ENCODE assay signal across 38 cellular contexts in the genomic region with DNA sequence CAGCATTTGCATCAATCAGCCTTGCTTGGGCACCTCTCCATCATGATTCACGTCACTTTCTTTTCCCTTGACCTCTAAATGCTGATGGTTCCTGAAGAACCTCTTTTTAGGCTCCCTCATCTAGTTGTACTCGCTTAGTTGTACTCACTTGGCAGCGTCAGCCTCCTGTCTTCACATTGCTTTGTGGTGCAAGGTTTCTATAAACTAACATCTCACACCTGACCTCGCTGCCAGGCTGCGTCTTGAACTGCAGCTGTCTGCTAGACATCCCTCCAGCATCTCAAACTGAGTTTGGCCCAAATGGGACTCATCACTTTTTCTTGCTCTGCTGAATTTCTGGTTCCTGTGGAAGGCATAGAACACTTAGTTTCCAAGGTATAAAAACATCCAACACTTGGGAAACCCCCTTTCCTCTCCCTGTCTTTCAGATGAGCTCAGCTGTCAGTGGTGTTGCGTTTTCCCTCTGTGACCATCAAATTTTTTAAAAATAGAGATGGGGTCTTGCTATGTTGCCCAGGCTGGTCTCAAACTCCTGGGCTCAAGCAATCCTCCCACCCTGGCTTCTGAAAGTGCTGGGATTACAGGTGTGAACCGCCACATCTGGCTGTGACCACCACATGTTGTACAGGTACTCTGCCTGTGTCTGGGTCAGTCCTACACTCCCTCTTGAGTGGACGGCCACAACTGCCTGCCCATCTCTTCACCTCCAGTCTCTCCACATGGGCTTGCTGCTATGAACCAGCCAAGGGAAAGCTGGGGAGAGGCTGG.
"Had no signal": no experiment of that assay in that cellular context is flagged by ENCODE, and none has a peak within 500 bp of the region (broad histone marks: within the 10 kb centered on the region; RNA-seq: fewer than 3 reads in every experiment).

No MANE protein-coding gene starts in this region.

- H3K9me3 ChIP-seq: ascending aorta, colonic mucosa had no signal

- H3K27ac Mint-ChIP-seq: activated CD4-positive, alpha-beta memory T cell treated with anti-CD3 and anti-CD28 coated beads, Interleukin-2, amount 10 ng/mL, durations not matched to agents 7 days and 5 days; activated CD4-positive, alpha-beta T cell treated with anti-CD3 and anti-CD28 coated beads for 36 hours; activated CD4-positive, alpha-beta T cell treated with anti-CD3 and anti-CD28 coated beads, Interleukin-2, amount 10 ng/mL, durations not matched to agents 7 days and 5 days; activated CD8-positive, alpha-beta memory T cell treated with anti-CD3 and anti-CD28 coated beads, Interleukin-2, amount 10 ng/mL, durations not matched to agents 7 days and 5 days; activated CD8-positive, alpha-beta T cell treated with anti-CD3 and anti-CD28 coated beads, Interleukin-2, amount 10 ng/mL, durations not matched to agents 7 days and 5 days; activated naive CD4-positive, alpha-beta T cell treated with anti-CD3 and anti-CD28 coated beads, Interleukin-2, amount 10 ng/mL, durations not matched to agents 7 days and 5 days; activated naive CD4-positive, alpha-beta T cell treated with anti-CD3 and anti-CD28 coated beads, Interleukin-2, amount 50 U/mL, for 24 hours; activated naive CD8-positive, alpha-beta T cell; activated naive CD8-positive, alpha-beta T cell treated with anti-CD3 and anti-CD28 coated beads, Interleukin-2, amount 10 ng/mL, durations not matched to agents 7 days and 5 days; activated naive CD8-positive, alpha-beta T cell treated with anti-CD3 and anti-CD28 coated beads, Interleukin-2, amount 50 U/mL, for 24 hours; activated T-cell treated with anti-CD3 and anti-CD28 coated beads, Interleukin-2, amount 50 U/mL, for 24 hours; activated T-helper 2 cell treated with anti-CD3 and anti-CD28 coated beads, Interferon-gamma antibody, Interleukin-2, Interleukin-4, amounts not matched to agents 10 μg/mL and 5 μg/mL and 100 μg/mL, durations not matched to agents 14 hours and 24 hours and 36 hours; brain; T-helper 2 cell treated with Interferon-gamma antibody and Interleukin-4, amounts not matched to agents 5 μg/mL and 100 μg/mL, for 36 hours had no signal

- H3K9me3 Mint-ChIP-seq: activated CD4-positive, alpha-beta memory T cell treated with anti-CD3 and anti-CD28 coated beads, Interleukin-2, amount 10 ng/mL, durations not matched to agents 7 days and 5 days; activated CD4-positive, alpha-beta T cell treated with anti-CD3 and anti-CD28 coated beads, Interleukin-2, amount 10 ng/mL, durations not matched to agents 7 days and 5 days; activated naive CD4-positive, alpha-beta T cell treated with anti-CD3 and anti-CD28 coated beads, Interleukin-2, amount 10 ng/mL, durations not matched to agents 7 days and 5 days; activated naive CD4-positive, alpha-beta T cell treated with anti-CD3 and anti-CD28 coated beads, Interleukin-2, amount 50 U/mL, for 24 hours; activated naive CD8-positive, alpha-beta T cell treated with anti-CD3 and anti-CD28 coated beads, Interleukin-2, amount 10 ng/mL, durations not matched to agents 7 days and 5 days; activated naive CD8-positive, alpha-beta T cell treated with anti-CD3 and anti-CD28 coated beads, Interleukin-2, amount 50 U/mL, for 24 hours; activated T-cell treated with anti-CD3 and anti-CD28 coated beads, Interleukin-2, amount 50 U/mL, for 24 hours; activated T-helper 2 cell treated with anti-CD3 and anti-CD28 coated beads, Interferon-gamma antibody, Interleukin-2, Interleukin-4, amounts not matched to agents 10 μg/mL and 5 μg/mL and 100 μg/mL, durations not matched to agents 14 hours and 24 hours and 36 hours; central memory CD8-positive, alpha-beta T cell; T-helper 2 cell treated with Interferon-gamma antibody and Interleukin-4, amounts not matched to agents 5 μg/mL and 100 μg/mL, for 36 hours had no signal

- H3K36me3 Mint-ChIP-seq: activated CD8-positive, alpha-beta memory T cell treated with anti-CD3 and anti-CD28 coated beads, Interleukin-2, amount 10 ng/mL, durations not matched to agents 7 days and 5 days; activated naive CD4-positive, alpha-beta T cell treated with anti-CD3 and anti-CD28 coated beads, Interleukin-2, amount 10 ng/mL, durations not matched to agents 7 days and 5 days; activated naive CD4-positive, alpha-beta T cell treated with anti-CD3 and anti-CD28 coated beads, Interleukin-2, amount 50 U/mL, for 24 hours; activated naive CD8-positive, alpha-beta T cell; activated naive CD8-positive, alpha-beta T cell treated with anti-CD3 and anti-CD28 coated beads, Interleukin-2, amount 10 ng/mL, durations not matched to agents 7 days and 5 days; brain had no signal

- H3K27me3 Mint-ChIP-seq: activated naive CD4-positive, alpha-beta T cell treated with anti-CD3 and anti-CD28 coated beads, Interleukin-2, amount 50 U/mL, for 24 hours; brain had no signal

- H3K4me3 Mint-ChIP-seq: activated CD4-positive, alpha-beta memory T cell treated with anti-CD3 and anti-CD28 coated beads, Interleukin-2, amount 10 ng/mL, durations not matched to agents 7 days and 5 days; activated CD4-positive, alpha-beta T cell treated with anti-CD3 and anti-CD28 coated beads for 36 hours; activated CD4-positive, alpha-beta T cell treated with anti-CD3 and anti-CD28 coated beads, Interleukin-2, amount 10 ng/mL, durations not matched to agents 7 days and 5 days; activated CD8-positive, alpha-beta memory T cell treated with anti-CD3 and anti-CD28 coated beads, Interleukin-2, amount 10 ng/mL, durations not matched to agents 7 days and 5 days; activated CD8-positive, alpha-beta T cell treated with anti-CD3 and anti-CD28 coated beads, Interleukin-2, amount 10 ng/mL, durations not matched to agents 7 days and 5 days; activated naive CD4-positive, alpha-beta T cell treated with anti-CD3 and anti-CD28 coated beads, Interleukin-2, amount 10 ng/mL, durations not matched to agents 7 days and 5 days; activated naive CD4-positive, alpha-beta T cell treated with anti-CD3 and anti-CD28 coated beads, Interleukin-2, amount 50 U/mL, for 24 hours; activated naive CD8-positive, alpha-beta T cell; activated naive CD8-positive, alpha-beta T cell treated with anti-CD3 and anti-CD28 coated beads, Interleukin-2, amount 10 ng/mL, durations not matched to agents 7 days and 5 days; activated naive CD8-positive, alpha-beta T cell treated with anti-CD3 and anti-CD28 coated beads, Interleukin-2, amount 50 U/mL, for 24 hours; activated T-cell treated with anti-CD3 and anti-CD28 coated beads, Interleukin-2, amount 50 U/mL, for 24 hours; brain; central memory CD8-positive, alpha-beta T cell; T-helper 2 cell treated with Interferon-gamma antibody and Interleukin-4, amounts not matched to agents 5 μg/mL and 100 μg/mL, for 36 hours had no signal

- H3K27me3 ChIP-seq: ascending aorta, colonic mucosa had no signal

- H3K36me3 ChIP-seq: ascending aorta, cardiac muscle cell, colonic mucosa had no signal

- FAIRE-seq: bronchial epithelial cell, TTC549 had no signal

- ATAC-seq: activated CD4-positive, alpha-beta T cell treated with anti-CD3 and anti-CD28 coated beads for 36 hours; activated CD4-positive, CD25-positive, alpha-beta regulatory T cell treated with anti-CD3 and anti-CD28 coated beads, Interleukin-2, amount 50 U/mL, for 24 hours; activated CD8-positive, alpha-beta memory T cell treated with anti-CD3 and anti-CD28 coated beads, Interleukin-2, amount 10 ng/mL, durations not matched to agents 7 days and 5 days; activated CD8-positive, alpha-beta T cell treated with anti-CD3 and anti-CD28 coated beads, Interleukin-2, amount 10 ng/mL, durations not matched to agents 7 days and 5 days; activated naive CD8-positive, alpha-beta T cell treated with anti-CD3 and anti-CD28 coated beads, Interleukin-2, amount 50 U/mL, for 24 hours had no signal

- DNase-seq: activated CD4-positive, alpha-beta memory T cell treated with anti-CD3 and anti-CD28 coated beads, Interleukin-2, amount 10 ng/mL, durations not matched to agents 7 days and 5 days; activated CD4-positive, alpha-beta T cell treated with anti-CD3 and anti-CD28 coated beads for 1 hour; activated CD4-positive, alpha-beta T cell treated with anti-CD3 and anti-CD28 coated beads for 36 hours; activated CD4-positive, alpha-beta T cell treated with anti-CD3 and anti-CD28 coated beads for 48 hours; activated CD4-positive, alpha-beta T cell treated with anti-CD3 and anti-CD28 coated beads, Interleukin-2, amount 10 ng/mL, durations not matched to agents 7 days and 5 days; activated CD4-positive, alpha-beta T cell treated with anti-CD3 and anti-CD28 coated beads, Interleukin-2, amount 50 U/mL, for 48 hours; activated CD4-positive, CD25-positive, alpha-beta regulatory T cell; activated CD8-positive, alpha-beta memory T cell treated with anti-CD3 and anti-CD28 coated beads for 24 hours; activated CD8-positive, alpha-beta memory T cell treated with anti-CD3 and anti-CD28 coated beads, Interleukin-2, amount 10 ng/mL, durations not matched to agents 7 days and 5 days; activated CD8-positive, alpha-beta memory T cell treated with anti-CD3 and anti-CD28 coated beads, Interleukin-2, amount 50 U/mL, for 48 hours; activated CD8-positive, alpha-beta T cell treated with anti-CD3 and anti-CD28 coated beads, Interleukin-2, amount 10 ng/mL, durations not matched to agents 7 days and 5 days; activated effector memory CD4-positive, alpha-beta T cell treated with Interleukin-2 at 50 U/mL for 16 hours; activated gamma-delta T cell; activated naive CD4-positive, alpha-beta T cell treated with anti-CD3 and anti-CD28 coated beads, Interleukin-2, amount 10 ng/mL, durations not matched to agents 7 days and 5 days; activated naive CD4-positive, alpha-beta T cell treated with Interleukin-2 at 50 U/mL for 16 hours; activated naive CD8-positive, alpha-beta T cell treated with anti-CD3 and anti-CD28 coated beads, Interleukin-2, amount 10 ng/mL, durations not matched to agents 7 days and 5 days; activated naive CD8-positive, alpha-beta T cell treated with anti-CD3 and anti-CD28 coated beads, Interleukin-2, amount 50 U/mL, for 24 hours; activated T-cell treated with anti-CD3 and anti-CD28 coated beads, Interleukin-2, amount 50 U/mL, for 24 hours; activated T-cell treated with anti-CD3 and anti-CD28 coated beads, Interleukin-2, amount 50 U/mL, for 48 hours; amygdala; anterior cingulate cortex; caudate nucleus; cerebellar nuclear complex; colonic mucosa; T-helper 2 cell; T-helper 9 cell had no signal

- H3K4me1 ChIP-seq: colonic mucosa had no signal

- H3K4me1 Mint-ChIP-seq: activated CD4-positive, alpha-beta memory T cell treated with anti-CD3 and anti-CD28 coated beads, Interleukin-2, amount 10 ng/mL, durations not matched to agents 7 days and 5 days; activated CD4-positive, alpha-beta T cell treated with anti-CD3 and anti-CD28 coated beads for 36 hours; activated CD4-positive, alpha-beta T cell treated with anti-CD3 and anti-CD28 coated beads, Interleukin-2, amount 10 ng/mL, durations not matched to agents 7 days and 5 days; activated naive CD4-positive, alpha-beta T cell treated with anti-CD3 and anti-CD28 coated beads, Interleukin-2, amount 10 ng/mL, durations not matched to agents 7 days and 5 days; activated naive CD8-positive, alpha-beta T cell treated with anti-CD3 and anti-CD28 coated beads, Interleukin-2, amount 50 U/mL, for 24 hours had no signal

- H3K27ac ChIP-seq: ascending aorta, cardiac muscle cell, colonic mucosa, VCaP had no signal

- H3K4me3 ChIP-seq: ascending aorta, cardiac muscle cell, colonic mucosa had no signal
